23 cellular contexts compared by ENCODE assay signal in genomic region chr9:135278586-135278985, GRCh38.
"Had no signal": no experiment of that assay in that cellular context is flagged by ENCODE, and none has a peak within 500 bp of the region (broad histone marks: within the 10 kb centered on the region; RNA-seq: fewer than 3 reads in every experiment).

No MANE protein-coding gene starts in this region.

- FAIRE-seq: endometrium, frontal cortex, urothelium cell line had no signal

- H3K4me1 ChIP-seq: psoas muscle, testis had no signal

- H3K36me3 Mint-ChIP-seq: immature natural killer cell; naive thymus-derived CD8-positive, alpha-beta T cell; stimulated activated memory B cell treated with anti-CD40 and anti-IgM and Interleukin-4, amounts not matched to agents 10 μg/mL and 1 μg/mL and 100 μg/mL, for 72 hours had no signal

- H3K4me3 ChIP-seq: lower lobe of right lung, ovary, psoas muscle, sigmoid colon, testis, tibial nerve, upper lobe of left lung had no signal

- H3K9me3 ChIP-seq: lower lobe of right lung, ovary, psoas muscle, sigmoid colon, testis, tibial nerve, upper lobe of left lung had no signal

- ATAC-seq: effector memory CD8-positive, alpha-beta T cell; left ventricle myocardium superior; lower lobe of right lung; naive thymus-derived CD8-positive, alpha-beta T cell; psoas muscle; right cardiac atrium; stimulated activated memory B cell treated with anti-CD40 and anti-IgM and Interleukin-4, amounts not matched to agents 10 μg/mL and 1 μg/mL and 100 μg/mL, for 72 hours; stimulated activated naive CD8-positive, alpha-beta T cell treated with anti-CD3 and anti-CD28 coated beads, Interleukin-15, Interleukin-2, amounts not matched to agents 100 U/mL and 50 U/mL, for 24 hours had no signal

- H3K9me3 Mint-ChIP-seq: effector memory CD8-positive, alpha-beta T cell; immature natural killer cell; naive thymus-derived CD8-positive, alpha-beta T cell; nephron progenitor cell; stimulated activated memory B cell treated with anti-CD40 and anti-IgM and Interleukin-4, amounts not matched to agents 10 μg/mL and 1 μg/mL and 100 μg/mL, for 72 hours had no signal

- H3K4me3 Mint-ChIP-seq: effector memory CD8-positive, alpha-beta T cell; immature natural killer cell; naive thymus-derived CD8-positive, alpha-beta T cell; nephron progenitor cell; stimulated activated memory B cell treated with anti-CD40 and anti-IgM and Interleukin-4, amounts not matched to agents 10 μg/mL and 1 μg/mL and 100 μg/mL, for 72 hours had no signal

- H3K27ac Mint-ChIP-seq: effector memory CD8-positive, alpha-beta T cell; immature natural killer cell; naive thymus-derived CD8-positive, alpha-beta T cell; nephron progenitor cell; stimulated activated memory B cell treated with anti-CD40 and anti-IgM and Interleukin-4, amounts not matched to agents 10 μg/mL and 1 μg/mL and 100 μg/mL, for 72 hours had no signal

- H3K4me1 Mint-ChIP-seq: immature natural killer cell; stimulated activated memory B cell treated with anti-CD40 and anti-IgM and Interleukin-4, amounts not matched to agents 10 μg/mL and 1 μg/mL and 100 μg/mL, for 72 hours had no signal

- DNase-seq: cortex of kidney; effector memory CD8-positive, alpha-beta T cell; hypothalamus; immature natural killer cell; islet precursor cell; left ventricle myocardium superior; lower lobe of right lung; naive thymus-derived CD8-positive, alpha-beta T cell; nephron progenitor cell; occipital lobe; ovary; psoas muscle; right cardiac atrium; sigmoid colon; stimulated activated CD4-positive, alpha-beta T cell treated with anti-CD3 and anti-CD28 coated beads, Interleukin-4, amount 100 ng/mL, for 4 hours; stimulated activated naive CD8-positive, alpha-beta T cell treated with anti-CD3 and anti-CD28 coated beads, Interleukin-15, Interleukin-2, amounts not matched to agents 100 U/mL and 50 U/mL, for 24 hours; testis; upper lobe of left lung had no signal

- H3K36me3 ChIP-seq: lower lobe of right lung, ovary, sigmoid colon, tibial nerve, upper lobe of left lung had no signal

- H3K27ac ChIP-seq: lower lobe of right lung, ovary, psoas muscle, sigmoid colon, testis, tibial nerve, upper lobe of left lung had no signal
